9 cellular contexts compared by ENCODE assay signal in the genomic region with DNA sequence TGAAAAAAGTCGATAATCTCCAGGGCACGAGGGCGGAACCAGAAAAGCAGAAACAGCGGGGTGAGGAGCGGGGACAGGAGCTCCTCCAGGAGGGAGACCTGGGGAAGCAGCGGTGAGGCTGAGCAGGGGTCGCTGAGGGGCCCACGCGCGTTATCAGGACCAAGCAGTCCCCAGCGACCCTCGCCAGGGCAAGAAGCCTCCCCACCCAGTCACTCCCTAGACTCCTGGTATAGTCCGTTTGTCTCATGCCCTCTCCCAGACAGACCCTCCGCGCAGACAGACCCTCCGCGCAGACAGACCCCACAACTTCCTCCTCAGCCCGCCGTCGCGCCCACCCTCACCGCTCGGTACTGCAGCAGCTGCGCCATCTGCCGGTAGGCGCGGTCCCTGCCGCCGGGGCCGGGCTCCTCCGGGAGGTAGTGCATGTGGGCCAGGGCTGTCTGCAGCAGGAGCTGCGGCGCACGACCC. TPM values are rescaled to one million over a fixed set of nuclear protein-coding genes. Genes with fewer than 3 reads are reported as not detected.
DNase-seq lines count a peak whose midpoint lies in the region; ATAC-seq and TF ChIP-seq lines count a peak whose summit lies in the region.
"Had no signal": no experiment of that assay in that cellular context is flagged by ENCODE, and none has a peak within 500 bp of the region (broad histone marks: within the 10 kb centered on the region; RNA-seq: fewer than 3 reads in every experiment).

No MANE protein-coding gene starts in this region.

- ATAC-seq in HG03280 (IDR thresholded peaks at IDR 0.05; ENCODE audit: unreplicated experiment) (peak; percentile 47), RWPE2 (ENCODE audit: low read depth) (peak; percentile 72), upper lobe of right lung (peak; percentile 78)

- H3K9me3 ChIP-seq in RWPE2 (ENCODE audit: severe bottlenecking) (no peaks in the 10 kb centered on the region), upper lobe of right lung (no peaks in the 10 kb centered on the region)

- H3K27ac ChIP-seq in RWPE2 (ENCODE audit: poor library complexity, severe bottlenecking) = no peak overlapping the region
- no peak overlapping the region for H3K27ac ChIP-seq in upper lobe of right lung

- TF ChIP-seq CTCF in RWPE2 (IDR thresholded peaks at IDR 0.05; ENCODE audit: poor library complexity, severe bottlenecking) (peak; percentile 94), upper lobe of right lung (IDR thresholded peaks at IDR 0.05) (peak; percentile 91)

- H3K36me3 ChIP-seq in RWPE2 (ENCODE audit: low read depth) (no peaks in the 10 kb centered on the region), upper lobe of right lung (no peaks in the 10 kb centered on the region)

- H3K4me1 ChIP-seq in RWPE2 (ENCODE audit: insufficient read depth, poor library complexity, severe bottlenecking) = no peaks in the 10 kb centered on the region
- peaks cover 17% of the 10 kb centered on the region for H3K4me1 ChIP-seq in upper lobe of right lung

- peak overlapping the region; percentile 1 for H3K4me3 ChIP-seq in RWPE2 (ENCODE audit: severe bottlenecking)
- peak overlapping the region; percentile 21 for H3K4me3 ChIP-seq in upper lobe of right lung

- intact Hi-C loops in head of caudate nucleus (cut with DNase I) = no loop called here
- intact Hi-C loops in posterior cingulate gyrus (cut with DNase I) = no loop called here
- intact Hi-C loops in upper lobe of right lung (cut with DNase I) = no loop called here

- DNase-seq in NCI-H446 (lab: John Stamatoyannopoulos, UW) = peak; percentile 1 to 47
- DNase-seq in NCI-H446 treated with DMSO at 0.1 percent for 48 hours (lab: John Stamatoyannopoulos, UW) = no peak
- peak; percentile 70 for DNase-seq in RWPE2 (ENCODE audit: low spot score)
- peak; percentile 68 for DNase-seq in activated gamma-delta T cell treated with anti-CD3 and anti-CD28 coated beads, Interleukin-2, amount 50 U/mL, for 16 hours (ENCODE audit: low read depth)
- peak; percentile 36 to 88 (median 76) for DNase-seq in head of caudate nucleus
- peak; percentile 39 to 96 (median 75) for DNase-seq in posterior cingulate gyrus
- DNase-seq in upper lobe of right lung = peak; percentile 87

- H3K27me3 ChIP-seq in RWPE2 (ENCODE audit: insufficient read depth, poor library complexity, severe bottlenecking) = peaks cover 12% of the 10 kb centered on the region
- peaks cover 33% of the 10 kb centered on the region for H3K27me3 ChIP-seq in upper lobe of right lung

RNA-seq across cellular contexts. Expression of a gene that starts 6.3 kb away (rescaled TPM):
- total RNA-seq in upper lobe of right lung = 0.17 TPM
- total RNA-seq: urinary bladder had no signal

RNA-seq across cellular contexts. Expression of a gene that starts 10.3 kb away (rescaled TPM):
- total RNA-seq in upper lobe of right lung = 40.6 TPM

RNA-seq across cellular contexts. Expression of a gene that starts 27.2 kb away (rescaled TPM):
- 42.9 TPM for total RNA-seq in upper lobe of right lung

RNA-seq across cellular contexts. Expression of a gene that starts 30.3 kb away (rescaled TPM):
- total RNA-seq in upper lobe of right lung = 2.6 TPM

RNA-seq across cellular contexts. Expression of a gene that starts 39.7 kb away (rescaled TPM):
- total RNA-seq in upper lobe of right lung = 10.4 TPM
